ENCODE assay signal across 8 cellular contexts in genomic region chr10:19488592-19489280, GRCh38.
DNase-seq lines count a peak whose midpoint lies in the region; ATAC-seq and TF ChIP-seq lines count a peak whose summit lies in the region.

No MANE protein-coding gene starts in this region.

- no peak overlapping the region for H3K4me3 ChIP-seq in body of pancreas
- peak overlapping the region; percentile 2 to 30 (median 20) for H3K4me3 ChIP-seq in gastrocnemius medialis

- H3K36me3 Mint-ChIP-seq in H9 (ENCODE audit: insufficient read depth in 1 of 3, low read depth in 3 of 3) = peaks cover 0 to 2% (median 0%) of the 10 kb centered on the region in 3 experiments; a peak in 1 of 7 replicates
- no peaks in the 10 kb centered on the region for H3K36me3 Mint-ChIP-seq in immature natural killer cell
- no peaks in the 10 kb centered on the region for H3K36me3 Mint-ChIP-seq in activated T-helper 1 cell treated with anti-CD3 and anti-CD28 coated beads, Interleukin-12 subunit alpha, Interleukin-12 subunit beta, Interleukin-2, Interleukin-4 antibody, amounts not matched to agents 30 ng/mL and 10 ng/mL and 1 ng/mL, durations not matched to agents 14 hours and 24 hours and 36 hours (ENCODE audit: low read depth)
- no peaks in the 10 kb centered on the region for H3K36me3 Mint-ChIP-seq in HFFc6 (ENCODE audit: low read depth)
- no peaks in the 10 kb centered on the region for H3K36me3 Mint-ChIP-seq in activated naive CD4-positive, alpha-beta T cell treated with anti-CD3 and anti-CD28 coated beads, Interleukin-2, amount 10 ng/mL, durations not matched to agents 7 days and 5 days

- H3K4me1 ChIP-seq in H9 (ENCODE audit: insufficient read depth, low read length) = no peaks in the 10 kb centered on the region; the same call in 1 of the 2 replicates
- no peaks in the 10 kb centered on the region for H3K4me1 ChIP-seq in body of pancreas
- no peaks in the 10 kb centered on the region for H3K4me1 ChIP-seq in gastrocnemius medialis

- H3K14ac ChIP-seq in H9 (ENCODE audit: insufficient read depth, low read length) = peak overlapping the region; percentile 31; the same call in 1 of the 2 replicates

- CTCF ChIA-PET in activated naive CD4-positive, alpha-beta T cell treated with anti-CD3 and anti-CD28 coated beads, Interleukin-2, amount 10 ng/mL, durations not matched to agents 7 days and 5 days (lab: Charles Lee) = no interaction called here

- no peak overlapping the region for H4K8ac ChIP-seq in H9 (replicated peaks; ENCODE audit: insufficient read length, low read depth, low read length)

- H3K4me3 Mint-ChIP-seq in H9 (peak overlapping the region in 1 of 2 experiments; percentile 37; a peak in 2 of 5 replicates), immature natural killer cell (peak overlapping the region in 4 of 5 donors; percentile 5 to 44 (median 11)), HFFc6 (no peak overlapping the region)
- no peak overlapping the region for H3K4me3 Mint-ChIP-seq in activated T-helper 1 cell treated with anti-CD3 and anti-CD28 coated beads, Interleukin-12 subunit alpha, Interleukin-12 subunit beta, Interleukin-2, Interleukin-4 antibody, amounts not matched to agents 30 ng/mL and 10 ng/mL and 1 ng/mL, durations not matched to agents 14 hours and 24 hours and 36 hours
- H3K4me3 Mint-ChIP-seq in activated naive CD4-positive, alpha-beta T cell treated with anti-CD3 and anti-CD28 coated beads, Interleukin-2, amount 10 ng/mL, durations not matched to agents 7 days and 5 days = no peak overlapping the region

- no peak overlapping the region for H2BK15ac ChIP-seq in H9 (ENCODE audit: low read depth, low read length)

- H3K9ac ChIP-seq in H9 (ENCODE audit: extremely low read depth, insufficient read length, low read length) = no peak overlapping the region

- H3K36me3 ChIP-seq in body of pancreas (replicated peaks in 1 of 2; ENCODE audit: insufficient read depth in 1 of 2, low read depth in 2 of 2) = no peaks in the 10 kb centered on the region
- H3K36me3 ChIP-seq in gastrocnemius medialis = no peaks in the 10 kb centered on the region

- no peak overlapping the region for H2BK5ac ChIP-seq in H9 (ENCODE audit: insufficient read length, low read length)

- peak overlapping the region; percentile 26 for H3T11ph ChIP-seq in H9 (ENCODE audit: low read length)

- H3K4me1 Mint-ChIP-seq in H9 (peaks cover 15% of the 10 kb centered on the region in 2 experiments), immature natural killer cell (peaks cover 3 to 13% of the 10 kb centered on the region in 2 donors), HFFc6 (ENCODE audit: low read depth) (no peaks in the 10 kb centered on the region)
- H3K4me1 Mint-ChIP-seq in activated T-helper 1 cell treated with anti-CD3 and anti-CD28 coated beads, Interleukin-12 subunit alpha, Interleukin-12 subunit beta, Interleukin-2, Interleukin-4 antibody, amounts not matched to agents 30 ng/mL and 10 ng/mL and 1 ng/mL, durations not matched to agents 14 hours and 24 hours and 36 hours (ENCODE audit: low read depth) = no peaks in the 10 kb centered on the region
- H3K4me1 Mint-ChIP-seq in activated naive CD4-positive, alpha-beta T cell treated with anti-CD3 and anti-CD28 coated beads, Interleukin-2, amount 10 ng/mL, durations not matched to agents 7 days and 5 days = no peaks in the 10 kb centered on the region

- H2BK120ac ChIP-seq in H9 (ENCODE audit: low read depth, low read length, poor library complexity, severe bottlenecking) = no peak overlapping the region

- no peak for ATAC-seq in body of pancreas
- no peak for ATAC-seq in gastrocnemius medialis
- ATAC-seq in GM21447 (IDR thresholded peaks at IDR 0.05; ENCODE audit: unreplicated experiment) = no peak

- H3K27me3 Mint-ChIP-seq in H9 (ENCODE audit: low read depth) (no peaks in the 10 kb centered on the region), immature natural killer cell (ENCODE audit: low read depth in 3 of 3) (peaks cover 2 to 5% (median 4%) of the 10 kb centered on the region in 3 donors), HFFc6 (ENCODE audit: insufficient read depth) (no peaks in the 10 kb centered on the region)
- H3K27me3 Mint-ChIP-seq in activated T-helper 1 cell treated with anti-CD3 and anti-CD28 coated beads, Interleukin-12 subunit alpha, Interleukin-12 subunit beta, Interleukin-2, Interleukin-4 antibody, amounts not matched to agents 30 ng/mL and 10 ng/mL and 1 ng/mL, durations not matched to agents 14 hours and 24 hours and 36 hours (ENCODE audit: insufficient read depth) = no peaks in the 10 kb centered on the region
- no peaks in the 10 kb centered on the region for H3K27me3 Mint-ChIP-seq in activated naive CD4-positive, alpha-beta T cell treated with anti-CD3 and anti-CD28 coated beads, Interleukin-2, amount 10 ng/mL, durations not matched to agents 7 days and 5 days

- in situ Hi-C loops in gastrocnemius medialis (cut with MboI; ENCODE audit: low sequenced_read_pairs in 4 of 4) = no loop called here

- H4K20me1 ChIP-seq in H9 (ENCODE audit: control insufficient read depth, insufficient read depth, insufficient read length) = no peaks in the 10 kb centered on the region

- no peak overlapping the region for H2BK12ac ChIP-seq in H9 (ENCODE audit: insufficient read length, low read depth, low read length)

- peak; percentile 54; the same call in 2 of the 3 replicates for TF ChIP-seq CTCF in H9 (conservative IDR thresholded peaks at IDR 0.05)
- no peak for TF ChIP-seq CTCF in body of pancreas (IDR thresholded peaks at IDR 0.05)
- no peak for TF ChIP-seq CTCF in gastrocnemius medialis (IDR thresholded peaks at IDR 0.05 in 4 of 5, conservative IDR thresholded peaks at IDR 0.05 in 1 of 5)
- TF ChIP-seq CTCF in HFFc6 (IDR thresholded peaks at IDR 0.05) = no peak

- DNase-seq in H9 = peak; percentile 92
- DNase-seq in body of pancreas = peak; percentile 2 to 20 (median 12)
- DNase-seq in immature natural killer cell = no peak
- peak in 1 of 2 donors; percentile 13 for DNase-seq in gastrocnemius medialis
- DNase-seq in activated T-helper 1 cell treated with anti-CD3 and anti-CD28 coated beads, Interleukin-12 subunit alpha, Interleukin-12 subunit beta, Interleukin-2, Interleukin-4 antibody, amounts not matched to agents 30 ng/mL and 10 ng/mL and 1 ng/mL, durations not matched to agents 14 hours and 24 hours and 36 hours (ENCODE audit: low spot score) = no peak
- DNase-seq in HFFc6 = no peak
- DNase-seq in activated naive CD4-positive, alpha-beta T cell treated with anti-CD3 and anti-CD28 coated beads, Interleukin-2, amount 10 ng/mL, durations not matched to agents 7 days and 5 days = no peak

- no peaks in the 10 kb centered on the region for H3K79me2 ChIP-seq in H9 (ENCODE audit: insufficient read depth, low read length)

- no peak overlapping the region for H2AK5ac ChIP-seq in H9 (ENCODE audit: insufficient read length, low read length)

- TF ChIP-seq POLR2A in body of pancreas (IDR thresholded peaks at IDR 0.05) (no peak), gastrocnemius medialis (IDR thresholded peaks at IDR 0.05) (no peak)

- intact Hi-C loops in body of pancreas (cut with DNase I) (no loop called here), gastrocnemius medialis (cut with DNase I; ENCODE audit: low total_unique reads) (loop anchor here (10.0 kb wide), 1 partner anchor 196 kb away; no protein-coding TSS in a partner anchor)
- intact Hi-C loops in activated T-helper 1 cell treated with anti-CD3 and anti-CD28 coated beads, Interleukin-12 subunit alpha, Interleukin-12 subunit beta, Interleukin-2, Interleukin-4 antibody, amounts not matched to agents 30 ng/mL and 10 ng/mL and 1 ng/mL, durations not matched to agents 14 hours and 24 hours and 36 hours (cut with micrococcal nuclease) = no loop called here

- H3K4ac ChIP-seq in H9 (ENCODE audit: low read depth, low read length) = no peak overlapping the region; the same call in 1 of the 2 replicates

- H4K5ac ChIP-seq in H9 (ENCODE audit: insufficient read length, low read depth, low read length) = no peak overlapping the region

- H4K91ac ChIP-seq in H9 (ENCODE audit: insufficient read length, low read depth, low read length) = no peak overlapping the region

- H2BK20ac ChIP-seq in H9 (ENCODE audit: low read depth, low read length, poor library complexity, severe bottlenecking) = peak overlapping the region; percentile 60

- WGBS in H9 (ENCODE audit: extremely low coverage, insufficient read length, low lambda C conversion rate) = no CpG with 5 or more reads among the region's 23 CpGs
- 25 to 27% methylated on average over 23 of the region's 23 CpGs for WGBS in body of pancreas, 2 donors

- no peaks in the 10 kb centered on the region for H3K9me3 ChIP-seq in H9 (ENCODE audit: control insufficient read depth, low read depth, low read length)
- no peaks in the 10 kb centered on the region for H3K9me3 ChIP-seq in body of pancreas
- no peaks in the 10 kb centered on the region for H3K9me3 ChIP-seq in gastrocnemius medialis

- no peak overlapping the region for H3K27ac ChIP-seq in H9 (ENCODE audit: insufficient read length, low read depth, low read length)
- no peak overlapping the region for H3K27ac ChIP-seq in body of pancreas
- H3K27ac ChIP-seq in gastrocnemius medialis = no peak overlapping the region

- no peak overlapping the region for H3K4me2 ChIP-seq in H9 (ENCODE audit: insufficient read depth, insufficient read length, low read length)

- no peaks in the 10 kb centered on the region for H3K23me2 ChIP-seq in H9 (ENCODE audit: insufficient read length, low read depth, low read length, poor library complexity, severe bottlenecking)

- H3K27ac Mint-ChIP-seq in H9 = peak overlapping the region; percentile 28 to 93 (median 85); a peak in 6 of 7 replicates
- no peak overlapping the region for H3K27ac Mint-ChIP-seq in immature natural killer cell
- no peak overlapping the region for H3K27ac Mint-ChIP-seq in activated T-helper 1 cell treated with anti-CD3 and anti-CD28 coated beads, Interleukin-12 subunit alpha, Interleukin-12 subunit beta, Interleukin-2, Interleukin-4 antibody, amounts not matched to agents 30 ng/mL and 10 ng/mL and 1 ng/mL, durations not matched to agents 14 hours and 24 hours and 36 hours
- H3K27ac Mint-ChIP-seq in HFFc6 = no peak overlapping the region
- H3K27ac Mint-ChIP-seq in activated naive CD4-positive, alpha-beta T cell treated with anti-CD3 and anti-CD28 coated beads, Interleukin-2, amount 10 ng/mL, durations not matched to agents 7 days and 5 days = no peak overlapping the region

- H3K18ac ChIP-seq in H9 (ENCODE audit: insufficient read length, low read depth, low read length) = peak overlapping the region; percentile 32

- no peak overlapping the region for H3K23ac ChIP-seq in H9 (ENCODE audit: insufficient read length, low read depth, low read length)

- H3K9me3 Mint-ChIP-seq in H9 (no peaks in the 10 kb centered on the region), immature natural killer cell (peaks cover 0 to 20% (median 0%) of the 10 kb centered on the region in 6 donors), HFFc6 (peaks cover 23% of the 10 kb centered on the region)
- peaks cover 7% of the 10 kb centered on the region for H3K9me3 Mint-ChIP-seq in activated T-helper 1 cell treated with anti-CD3 and anti-CD28 coated beads, Interleukin-12 subunit alpha, Interleukin-12 subunit beta, Interleukin-2, Interleukin-4 antibody, amounts not matched to agents 30 ng/mL and 10 ng/mL and 1 ng/mL, durations not matched to agents 14 hours and 24 hours and 36 hours
- peaks cover 6% of the 10 kb centered on the region for H3K9me3 Mint-ChIP-seq in activated naive CD4-positive, alpha-beta T cell treated with anti-CD3 and anti-CD28 coated beads, Interleukin-2, amount 10 ng/mL, durations not matched to agents 7 days and 5 days

- no peaks in the 10 kb centered on the region for H3K27me3 ChIP-seq in H9 (ENCODE audit: insufficient read depth, low read length)
- no peaks in the 10 kb centered on the region for H3K27me3 ChIP-seq in body of pancreas
- no peaks in the 10 kb centered on the region for H3K27me3 ChIP-seq in gastrocnemius medialis

- H2AFZ ChIP-seq in H9 (ENCODE audit: low read length) = peak overlapping the region; percentile 97

- H3K79me1 ChIP-seq in H9 (ENCODE audit: insufficient read depth, low read depth, low read length, poor library complexity, severe bottlenecking) = no peaks in the 10 kb centered on the region

- H3K56ac ChIP-seq in H9 (ENCODE audit: insufficient read length, low read depth, low read length) = no peak overlapping the region

Comparison
In these comparisons a context has a peak if more than half of its experiments do, and no peak if none do; other contexts are left out.
1. DNase-seq: peak in H9 (single experiment) and body of pancreas (4 of 4); none in immature natural killer cell (0 of 3), activated T-helper 1 cell treated with anti-CD3 and anti-CD28 coated beads, Interleukin-12 subunit alpha, Interleukin-12 subunit beta, Interleukin-2, Interleukin-4 antibody, amounts not matched to agents 30 ng/mL and 10 ng/mL and 1 ng/mL, durations not matched to agents 14 hours and 24 hours and 36 hours (single experiment), HFFc6 (single experiment) and activated naive CD4-positive, alpha-beta T cell treated with anti-CD3 and anti-CD28 coated beads, Interleukin-2, amount 10 ng/mL, durations not matched to agents 7 days and 5 days (single experiment).
2. H3K27ac Mint-ChIP-seq: peak in H9 (3 of 3); none in immature natural killer cell (0 of 6), activated T-helper 1 cell treated with anti-CD3 and anti-CD28 coated beads, Interleukin-12 subunit alpha, Interleukin-12 subunit beta, Interleukin-2, Interleukin-4 antibody, amounts not matched to agents 30 ng/mL and 10 ng/mL and 1 ng/mL, durations not matched to agents 14 hours and 24 hours and 36 hours (single experiment), HFFc6 (single experiment) and activated naive CD4-positive, alpha-beta T cell treated with anti-CD3 and anti-CD28 coated beads, Interleukin-2, amount 10 ng/mL, durations not matched to agents 7 days and 5 days (single experiment).
3. H3K4me3 Mint-ChIP-seq: peak in immature natural killer cell (4 of 5); none in activated T-helper 1 cell treated with anti-CD3 and anti-CD28 coated beads, Interleukin-12 subunit alpha, Interleukin-12 subunit beta, Interleukin-2, Interleukin-4 antibody, amounts not matched to agents 30 ng/mL and 10 ng/mL and 1 ng/mL, durations not matched to agents 14 hours and 24 hours and 36 hours (single experiment), HFFc6 (single experiment) and activated naive CD4-positive, alpha-beta T cell treated with anti-CD3 and anti-CD28 coated beads, Interleukin-2, amount 10 ng/mL, durations not matched to agents 7 days and 5 days (single experiment).
4. H3K4me3 ChIP-seq: peak in gastrocnemius medialis (4 of 4); none in body of pancreas (0 of 2).